10 cellular contexts compared by ENCODE assay signal in genomic region chr6:170265655-170266054, GRCh38. TPM values are rescaled to one million over a fixed set of nuclear protein-coding genes. Genes with fewer than 3 reads are reported as not detected.
DNase-seq lines count a peak whose midpoint lies in the region; ATAC-seq lines count a peak whose summit lies in the region.
"Had no signal": no experiment of that assay in that cellular context is flagged by ENCODE, and none has a peak within 500 bp of the region (broad histone marks: within the 10 kb centered on the region; RNA-seq: fewer than 3 reads in every experiment).

No MANE protein-coding gene starts in this region.

- ATAC-seq in esophagus mucosa (peak; percentile 62), HG03280 (IDR thresholded peaks at IDR 0.05; ENCODE audit: unreplicated experiment) (no peak), GM21576 (IDR thresholded peaks at IDR 0.05; ENCODE audit: unreplicated experiment) (no peak)

- no peaks in the 10 kb centered on the region for H3K36me3 ChIP-seq in mucosa of rectum (ENCODE audit: control insufficient read depth in 2 of 2, insufficient read depth in 2 of 2, low read length in 2 of 2)

- H3K27ac Mint-ChIP-seq in activated T-cell treated with anti-CD3 and anti-CD28 coated beads, Interleukin-2, amount 50 U/mL, for 24 hours, result no peak overlapping the region

- peak overlapping the region in 1 of 2 donors; percentile 72 for H3K9ac ChIP-seq in mucosa of rectum (ENCODE audit: low read depth in 1 of 2, low read length in 2 of 2)
- H3K9ac ChIP-seq: SK-N-SH had no signal

- H3K36me3 Mint-ChIP-seq in activated T-cell treated with anti-CD3 and anti-CD28 coated beads, Interleukin-2, amount 50 U/mL, for 24 hours (ENCODE audit: low read depth), result no peaks in the 10 kb centered on the region

- H3K27me3 ChIP-seq in mucosa of rectum (ENCODE audit: control insufficient read depth in 2 of 2, insufficient read depth in 2 of 2, low read length in 2 of 2), result peaks cover 2 to 3% of the 10 kb centered on the region in 2 donors

- peaks cover 17 to 32% of the 10 kb centered on the region in 2 donors for H3K4me1 ChIP-seq in mucosa of rectum (ENCODE audit: control insufficient read depth in 2 of 2, insufficient read depth in 2 of 2, low read length in 2 of 2)

- peak overlapping the region; percentile 72 to 90 for H3K27ac ChIP-seq in mucosa of rectum (ENCODE audit: low read depth in 2 of 2, low read length in 2 of 2)

- H3K9me3 ChIP-seq in mucosa of rectum (ENCODE audit: control insufficient read depth in 2 of 2, low read length in 2 of 2), result no peaks in the 10 kb centered on the region
- H3K9me3 ChIP-seq: SK-N-SH had no signal

- no peak overlapping the region for H3K4me3 Mint-ChIP-seq in activated T-cell treated with anti-CD3 and anti-CD28 coated beads, Interleukin-2, amount 50 U/mL, for 24 hours

- H3K4me3 ChIP-seq in mucosa of rectum (ENCODE audit: low read length in 2 of 2), result peak overlapping the region; percentile 27 to 52

- H3K27me3 Mint-ChIP-seq in activated T-cell treated with anti-CD3 and anti-CD28 coated beads, Interleukin-2, amount 50 U/mL, for 24 hours, result peaks cover 47% of the 10 kb centered on the region

- DNase-seq in Ammon's horn (ENCODE audit: low spot score) (peak; percentile 91), NCI-H2029 treated with DMSO at 0.1 percent for 48 hours (lab: John Stamatoyannopoulos, UW) (peak; percentile 61), DMS 273 treated with DMSO at 0.1 percent for 48 hours (lab: John Stamatoyannopoulos, UW) (no peak)
- no peak for DNase-seq in activated T-cell treated with anti-CD3 and anti-CD28 coated beads, Interleukin-2, amount 50 U/mL, for 24 hours
- DNase-seq: NCI-H1694 treated with DMSO at 0.1 percent for 48 hours, SK-N-SH had no signal

- H3K4me1 Mint-ChIP-seq in activated T-cell treated with anti-CD3 and anti-CD28 coated beads, Interleukin-2, amount 50 U/mL, for 24 hours (ENCODE audit: low read depth), result no peaks in the 10 kb centered on the region

- H3K9me3 Mint-ChIP-seq in activated T-cell treated with anti-CD3 and anti-CD28 coated beads, Interleukin-2, amount 50 U/mL, for 24 hours, result no peaks in the 10 kb centered on the region

RNA-seq across cellular contexts. Expression of gene DLL1, which starts 25.2 kb away (rescaled TPM):
- total RNA-seq in esophagus mucosa, result 10.4 TPM

RNA-seq across cellular contexts. Expression of gene FAM120B, which starts 40.9 kb away (rescaled TPM):
- total RNA-seq in esophagus mucosa, result 12.4 TPM

Comparison
In these comparisons a context has a peak if more than half of its experiments do, and no peak if none do; other contexts are left out.
1. DNase-seq: peak in Ammon's horn (single experiment) and NCI-H2029 treated with DMSO at 0.1 percent for 48 hours (single experiment); none in DMS 273 treated with DMSO at 0.1 percent for 48 hours (single experiment) and activated T-cell treated with anti-CD3 and anti-CD28 coated beads, Interleukin-2, amount 50 U/mL, for 24 hours (single experiment).